In the genomic region with DNA sequence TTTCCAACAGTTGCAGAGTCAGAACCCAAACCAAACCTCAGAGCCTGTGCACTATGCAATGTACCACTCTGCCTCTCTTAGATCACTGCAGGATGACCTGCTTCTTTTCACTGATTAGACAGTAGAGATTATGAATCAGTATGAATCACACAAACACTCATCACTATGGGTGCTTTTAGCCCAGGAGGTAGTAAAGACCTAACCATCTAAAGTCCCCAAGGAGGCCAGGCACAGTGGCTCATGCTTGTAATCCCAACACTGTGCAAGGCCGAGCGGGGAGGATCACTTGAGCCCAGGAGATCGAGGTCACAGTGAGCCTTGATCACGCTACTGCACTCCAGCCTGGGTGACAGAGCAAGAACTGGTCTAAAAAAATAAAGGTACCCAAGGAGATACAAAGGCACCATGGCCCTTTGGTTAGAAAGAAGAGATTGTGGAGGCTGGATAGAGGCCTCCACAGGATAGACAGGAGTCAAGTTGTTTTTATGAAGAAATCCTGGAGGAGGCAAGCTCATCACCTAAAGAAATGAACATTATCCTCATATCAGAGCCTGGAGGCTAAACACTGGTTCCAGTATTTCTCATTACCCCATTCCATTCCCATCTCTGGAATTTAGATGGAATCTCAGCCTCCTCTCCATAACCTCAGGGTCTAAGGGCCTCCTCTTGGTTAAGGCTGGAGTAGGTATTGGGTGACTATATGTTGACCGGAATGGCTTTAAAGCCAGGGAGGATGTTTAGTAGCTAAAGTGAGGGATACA, we compare ENCODE assay signal across 15 cellular contexts. TPM values are rescaled to one million over a fixed set of nuclear protein-coding genes. Genes with fewer than 3 reads are reported as not detected.
DNase-seq lines count a peak whose midpoint lies in the region; ATAC-seq and TF ChIP-seq lines count a peak whose summit lies in the region.
"Had no signal": no experiment of that assay in that cellular context is flagged by ENCODE, and none has a peak within 500 bp of the region (broad histone marks: within the 10 kb centered on the region; RNA-seq: fewer than 3 reads in every experiment).

No MANE protein-coding gene starts in this region.

- TF ChIP-seq CTCF in AG10803 (conservative IDR thresholded peaks at IDR 0.05; ENCODE audit: low read length) (no peak), foreskin fibroblast (IDR thresholded peaks at IDR 0.05; ENCODE audit: low read depth, low read length) (no peak), testis (IDR thresholded peaks at IDR 0.05) (no peak)

- intact Hi-C loops in testis (cut with DNase I; ENCODE audit: low total_unique reads): no loop called here

- no peak overlapping the region for H3K27ac ChIP-seq in testis
- H3K27ac ChIP-seq: vagina had no signal

- TF ChIP-seq POLR2A in testis (IDR thresholded peaks at IDR 0.05): no peak

- H3K4me1 ChIP-seq in testis: no peaks in the 10 kb centered on the region
- H3K4me1 ChIP-seq: vagina had no signal

- no peaks in the 10 kb centered on the region for H3K9me3 ChIP-seq in testis
- H3K9me3 ChIP-seq: vagina had no signal

- 88 to 99% methylated on average over 5 of the region's 5 CpGs for WGBS in testis, 2 donors

- no peak for ATAC-seq in HG03520 (IDR thresholded peaks at IDR 0.05; ENCODE audit: unreplicated experiment)

- H3K36me3 ChIP-seq in testis (ENCODE audit: low read depth, missing control alignments): no peaks in the 10 kb centered on the region

- DNase-seq in AG10803 (ENCODE audit: low read depth) (peak; percentile 55), GM04504 (ENCODE audit: low read depth) (peak; percentile 40), T1000 (lab: John Stamatoyannopoulos, UW) (peak; percentile 42), foreskin fibroblast (peak; percentile 73 to 81), testis (no peak), H4 (ENCODE audit: low spot score) (no peak), ureter (ENCODE audit: low spot score) (no peak)
- DNase-seq: activated gamma-delta T cell, DMS153, NCI-H2029 had no signal

- no peaks in the 10 kb centered on the region for H3K27me3 ChIP-seq in testis
- H3K27me3 ChIP-seq: vagina had no signal

- no peak overlapping the region for H3K4me3 ChIP-seq in AG10803 (ENCODE audit: low read length)
- H3K4me3 ChIP-seq in foreskin fibroblast (ENCODE audit: low read depth in 1 of 2, low read length in 2 of 2): no peak overlapping the region
- no peak overlapping the region for H3K4me3 ChIP-seq in testis
- H3K4me3 ChIP-seq: lung, vagina had no signal

RNA-seq across cellular contexts. Expression of gene SEC31B, which starts 12.9 kb away (rescaled TPM):
- total RNA-seq in testis (10 to 100 TPM; 32.8 to 42.0 TPM), ureter (16.0 TPM)
- polyA plus RNA-seq in testis (ENCODE audit: insufficient read depth, low read depth, low replicate concordance): 23.1 TPM
- 0.31 and 0.33 TPM in 2 replicates for total RNA-seq in H4 (2014; rRNA removed; shearing (Covaris generic))

RNA-seq across cellular contexts. Expression of gene NDUFB8, which starts 22.9 kb away (rescaled TPM):
- total RNA-seq in testis: 100 to 1,000 TPM; 141 to 219 TPM
- polyA plus RNA-seq in testis (ENCODE audit: insufficient read depth, low read depth, low replicate concordance): 150 TPM
- 184 and 195 TPM in 2 replicates for total RNA-seq in H4 (2014; rRNA removed; shearing (Covaris generic))
- 152 TPM for total RNA-seq in ureter

RNA-seq across cellular contexts. Expression of gene HIF1AN, which starts 29.0 kb away (rescaled TPM):
- total RNA-seq in testis (10 to 100 TPM; 30.9 to 34.3 TPM), ureter (50.6 TPM)
- 81.0 TPM for polyA plus RNA-seq in testis (ENCODE audit: insufficient read depth, low read depth, low replicate concordance)
- 5.6 and 6.4 TPM in 2 replicates for total RNA-seq in H4 (2014; rRNA removed; shearing (Covaris generic))

RNA-seq across cellular contexts. Expression of gene WNT8B, which starts 44.0 kb away (rescaled TPM):
- total RNA-seq in testis: under 1 TPM in 1 of 2 donors, not detected in 1; 0.37 TPM
- polyA plus RNA-seq in testis (ENCODE audit: insufficient read depth, low read depth, low replicate concordance): 0.20 TPM
- not detected in 2 replicates for total RNA-seq in H4 (2014; rRNA removed; shearing (Covaris generic))
- total RNA-seq in ureter: 0.99 TPM
- total RNA-seq: dermis microvascular lymphatic vessel endothelial cell, glomerular endothelial cell, vagina had no signal

Comparison
In these comparisons a context has a peak if more than half of its experiments do, and no peak if none do; other contexts are left out.
1. DNase-seq: peak in AG10803 (single experiment), GM04504 (single experiment), T1000 (single experiment) and foreskin fibroblast (2 of 2); none in testis (single experiment), H4 (single experiment) and ureter (single experiment).
2. RNA of gene SEC31B, which starts 12.9 kb away (total RNA-seq): 32.8 to 42.0 TPM in testis and 16.0 TPM in ureter (single experiment); 0.31 to 0.33 TPM in H4; every median in the first group is over 10 times any median in the second.